ENCODE assay signal across 27 cellular contexts in the genomic region with DNA sequence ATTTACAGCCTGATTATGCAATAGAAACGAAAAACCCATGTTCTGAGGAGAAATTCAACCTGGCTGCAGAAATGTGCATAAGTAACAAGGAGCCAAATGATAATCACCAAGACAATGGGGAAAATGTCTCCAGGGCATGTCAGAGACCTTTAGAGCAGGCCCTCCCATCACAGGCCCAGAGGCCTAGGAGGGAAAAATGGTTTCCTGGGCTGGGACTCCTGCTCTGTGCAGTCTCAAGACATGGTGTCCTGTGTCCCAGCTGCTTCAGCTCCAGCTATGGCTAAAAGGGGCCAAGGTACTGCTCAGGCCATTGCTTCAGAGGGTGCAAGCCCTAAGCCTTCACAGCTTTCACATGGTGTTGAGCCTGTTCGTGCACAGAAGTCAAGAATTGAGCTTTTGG.
"Had no signal": no experiment of that assay in that cellular context is flagged by ENCODE, and none has a peak within 500 bp of the region (broad histone marks: within the 10 kb centered on the region; RNA-seq: fewer than 3 reads in every experiment).

No MANE protein-coding gene starts in this region.

- H3K4me3 Mint-ChIP-seq: dendritic cell treated with granulocyte-macrophage colony-stimulating factor and Interleukin-4, amounts not matched to agents 40 ng/mL and 50 ng/mL, for 4 days; effector memory CD8-positive, alpha-beta T cell had no signal

- ATAC-seq: effector memory CD8-positive, alpha-beta T cell; esophagus mucosa; foreskin keratinocyte; gastrocnemius medialis; gastroesophageal sphincter; heart left ventricle; heart right ventricle had no signal

- DNase-seq: colonic mucosa; cortex of kidney; dermis blood vessel endothelial cell; dorsolateral prefrontal cortex; effector CD8-positive, alpha-beta T cell; effector memory CD4-positive, alpha-beta T cell; effector memory CD8-positive, alpha-beta T cell; erythroblast; esophagus squamous epithelium; foreskin fibroblast; foreskin keratinocyte; foreskin melanocyte; gastrocnemius medialis; glutamatergic neuron; head of caudate nucleus; heart left ventricle; heart right ventricle had no signal

- H3K27ac Mint-ChIP-seq: dendritic cell treated with granulocyte-macrophage colony-stimulating factor and Interleukin-4, amounts not matched to agents 40 ng/mL and 50 ng/mL, for 4 days; effector memory CD8-positive, alpha-beta T cell had no signal

- H3K27ac ChIP-seq: colonic mucosa, coronary artery, dorsolateral prefrontal cortex, epithelial cell of prostate, esophagus muscularis mucosa, esophagus squamous epithelium, foreskin keratinocyte, gastrocnemius medialis, gastroesophageal sphincter, heart left ventricle, heart right ventricle had no signal

- H3K27me3 Mint-ChIP-seq: dendritic cell treated with granulocyte-macrophage colony-stimulating factor and Interleukin-4, amounts not matched to agents 40 ng/mL and 50 ng/mL, for 4 days; effector memory CD8-positive, alpha-beta T cell had no signal

- H3K9me3 ChIP-seq: colonic mucosa, gastrocnemius medialis had no signal

- FAIRE-seq: colon, endometrium, endothelial cell of umbilical vein, frontal cortex had no signal

- H3K4me1 ChIP-seq: colonic mucosa, esophagus muscularis mucosa, esophagus squamous epithelium, foreskin keratinocyte, gastrocnemius medialis, gastroesophageal sphincter, heart left ventricle, heart right ventricle had no signal

- H3K36me3 ChIP-seq: colonic mucosa, esophagus muscularis mucosa, esophagus squamous epithelium, gastrocnemius medialis, gastroesophageal sphincter, heart left ventricle, heart right ventricle had no signal

- H3K27me3 ChIP-seq: colonic mucosa, dorsolateral prefrontal cortex, esophagus muscularis mucosa, esophagus squamous epithelium, gastrocnemius medialis, gastroesophageal sphincter, heart left ventricle, heart right ventricle had no signal

- H3K4me3 ChIP-seq: colonic mucosa, coronary artery, dorsolateral prefrontal cortex, esophagus muscularis mucosa, esophagus squamous epithelium, gastrocnemius medialis, gastroesophageal sphincter, heart left ventricle, heart right ventricle had no signal
